29 cellular contexts compared by ENCODE assay signal in genomic region chr2:130894326-130894942, GRCh38. TPM values are rescaled to one million over a fixed set of nuclear protein-coding genes. Genes with fewer than 3 reads are reported as not detected.
DNase-seq lines count a peak whose midpoint lies in the region; ATAC-seq, FAIRE-seq and TF ChIP-seq lines count a peak whose summit lies in the region.
"Had no signal": no experiment of that assay in that cellular context is flagged by ENCODE, and none has a peak within 500 bp of the region (broad histone marks: within the 10 kb centered on the region; RNA-seq: fewer than 3 reads in every experiment).

No MANE protein-coding gene starts in this region.

- no peaks in the 10 kb centered on the region for H3K36me3 ChIP-seq in mesenchymal stem cell (ENCODE audit: control insufficient read depth in 1 of 2, insufficient read depth in 2 of 2, low read depth in 1 of 2, low read length in 2 of 2)
- H3K36me3 ChIP-seq: SJSA1 had no signal

- no peak overlapping the region for H3K9ac ChIP-seq in mesenchymal stem cell (ENCODE audit: low read length)

- no peaks in the 10 kb centered on the region for H3K4me1 ChIP-seq in mesenchymal stem cell (ENCODE audit: control insufficient read depth, insufficient read depth, low read depth, low read length)
- H3K4me1 ChIP-seq: SJSA1 had no signal

- H3K9me3 ChIP-seq in mesenchymal stem cell (ENCODE audit: control insufficient read depth, low read length): no peaks in the 10 kb centered on the region
- H3K9me3 ChIP-seq: SJSA1 had no signal

- no peak overlapping the region for H3K23ac ChIP-seq in mesenchymal stem cell (ENCODE audit: low read length in 2 of 2)

- no peak overlapping the region for H2AK5ac ChIP-seq in mesenchymal stem cell (ENCODE audit: low read length, severe bottlenecking)

- H2BK12ac ChIP-seq in mesenchymal stem cell (ENCODE audit: low read length in 2 of 2): no peak overlapping the region

- intact Hi-C loops in cardiac septum (cut with DNase I): no loop called here
- intact Hi-C loops in left cardiac atrium (cut with DNase I): no loop called here
- intact Hi-C loops in left colon (cut with DNase I, micrococcal nuclease): no loop called here

- TF ChIP-seq CTCF in D721Med (IDR thresholded peaks at IDR 0.05; ENCODE audit: insufficient read depth, missing control alignments): no peak

- H3K4ac ChIP-seq in mesenchymal stem cell (ENCODE audit: low read depth in 1 of 2, low read length in 2 of 2): no peak overlapping the region

- H3K27ac ChIP-seq in epithelial cell of prostate (peak overlapping the region; percentile 90), mesenchymal stem cell (ENCODE audit: low read length, poor library complexity, severe bottlenecking) (no peak overlapping the region)
- H3K27ac ChIP-seq: C4-2B, SJSA1 had no signal

- no peak overlapping the region for H2AFZ ChIP-seq in mesenchymal stem cell (ENCODE audit: low read depth, low read length)

- 94% methylated on average over 5 of the region's 7 CpGs for WGBS in mesenchymal stem cell

- H3K27me3 ChIP-seq in mesenchymal stem cell (ENCODE audit: control insufficient read depth in 1 of 2, insufficient read depth in 1 of 2, low read length in 2 of 2): peaks cover 3 to 23% of the 10 kb centered on the region in 2 experiments

- H4K8ac ChIP-seq in mesenchymal stem cell (ENCODE audit: low read length): no peak overlapping the region

- H2BK5ac ChIP-seq in mesenchymal stem cell (ENCODE audit: low read depth, low read length, poor library complexity, severe bottlenecking): no peak overlapping the region

- no peak overlapping the region for H2BK120ac ChIP-seq in mesenchymal stem cell (ENCODE audit: low read depth, low read length)

- ATAC-seq in left cardiac atrium (no peak), left colon (peak; percentile 43)
- ATAC-seq: HCT116, Panc1, Right ventricle myocardium inferior had no signal

- no peak overlapping the region for H3K14ac ChIP-seq in mesenchymal stem cell (ENCODE audit: low read length in 2 of 2)

- no peak overlapping the region for H2BK15ac ChIP-seq in mesenchymal stem cell (ENCODE audit: low read depth, poor library complexity, severe bottlenecking)

- no peak overlapping the region for H4K91ac ChIP-seq in mesenchymal stem cell (ENCODE audit: low read length)

- H3K4me3 ChIP-seq in mesenchymal stem cell (ENCODE audit: insufficient read depth in 1 of 2, low read depth in 1 of 2, low read length in 2 of 2): no peak overlapping the region
- H3K4me3 ChIP-seq: SJSA1 had no signal

- H3K79me1 ChIP-seq in mesenchymal stem cell (replicated peaks; ENCODE audit: low read length, poor library complexity, severe bottlenecking): no peaks in the 10 kb centered on the region

- FAIRE-seq in D721Med (lab: Jason Lieb, UNC): no peak
- FAIRE-seq: GM18507, GM19239, H1 had no signal

- no peak overlapping the region for H3K4me2 ChIP-seq in mesenchymal stem cell (ENCODE audit: low read length, poor library complexity, severe bottlenecking)

- DNase-seq in cardiac septum (ENCODE audit: low spot score) (peak; percentile 50), left cardiac atrium (no peak), epithelial cell of prostate (ENCODE audit: low read depth, low spot score) (no peak), left colon (no peak), ureter (ENCODE audit: low spot score) (no peak), mesenchymal stem cell (no peak), cortex of kidney (lab: John Stamatoyannopoulos, UW) (no peak), D721Med (ENCODE audit: insufficient read length, low spot score) (no peak)
- DNase-seq: 8988T; Calu3; CD8-positive, alpha-beta memory T cell; GDM1; MM.1S; NCI-H1048; NCI-H1417 treated with DMSO at 0.1 percent for 48 hours; NCI-H187; NCI-H2107; NCI-H2227 treated with DMSO at 0.1 percent for 48 hours; NCI-H510A; NCI-H748 treated with DMSO at 0.1 percent for 48 hours; NK-92 treated with Interleukin-12 subunit alpha and Interleukin-12 subunit beta, amount 100 ng/mL, for 24 hours had no signal

- no peak overlapping the region for H3K18ac ChIP-seq in mesenchymal stem cell (ENCODE audit: low read depth in 1 of 2, low read length in 2 of 2)

RNA-seq across cellular contexts. Expression of gene ARHGEF4, which starts 57.7 kb away (rescaled TPM):
- total RNA-seq in cardiac septum (3.9 TPM), left cardiac atrium (1 to 10 TPM; 3.9 to 8.3 TPM), left colon (1 to 10 TPM; 1.1 to 3.0 TPM), ureter (16.4 TPM)
- 0.37 TPM for polyA plus RNA-seq in mesenchymal stem cell (2013, experiment 1 of 2)
- polyA plus RNA-seq in mesenchymal stem cell (2013, experiment 2 of 2): 0.60 TPM
